Comparison of ENCODE assay signal across 19 cellular contexts in genomic region chr10:129517680-129518057, GRCh38. TPM values are rescaled to one million over a fixed set of nuclear protein-coding genes. Genes with fewer than 3 reads are reported as not detected.
DNase-seq lines count a peak whose midpoint lies in the region; ATAC-seq and TF ChIP-seq lines count a peak whose summit lies in the region.
"Had no signal": no experiment of that assay in that cellular context is flagged by ENCODE, and none has a peak within 500 bp of the region (broad histone marks: within the 10 kb centered on the region; RNA-seq: fewer than 3 reads in every experiment).

No MANE protein-coding gene starts in this region.

- DNase-seq in mesendoderm (peak; percentile 40), posterior vena cava (ENCODE audit: low spot score) (no peak)
- DNase-seq in stimulated activated CD8-positive, alpha-beta memory T cell treated with anti-CD3 and anti-CD28 coated beads, Interleukin-12 subunit alpha, Interleukin-12 subunit beta, amount 100 ng/mL, for 4 hours (ENCODE audit: low read depth), result peak; percentile 13
- DNase-seq: GOT3, NCI-H1436, NCI-H2029, NCI-H2171 treated with DMSO at 0.1 percent for 48 hours, NCI-H446 treated with DMSO at 0.1 percent for 48 hours, SJCRH30 had no signal

- no peak overlapping the region for H3K56ac ChIP-seq in mesendoderm (ENCODE audit: low read length)

- H3K36me3 ChIP-seq in BLaER1 (peaks cover 33% of the 10 kb centered on the region), OCI-LY1 (ENCODE audit: insufficient read depth, low read length) (peaks cover 4% of the 10 kb centered on the region), mesendoderm (ENCODE audit: control insufficient read depth, insufficient read depth, low read length) (no peaks in the 10 kb centered on the region)
- H3K36me3 ChIP-seq: SJCRH30 had no signal

- no peak overlapping the region for H2BK15ac ChIP-seq in mesendoderm (replicated peaks; ENCODE audit: low read depth)

- no CpG with 5 or more reads among the region's 10 CpGs for WGBS in mesendoderm (ENCODE audit: extremely low coverage, insufficient coverage, low lambda C conversion rate)

- TF ChIP-seq CTCF in OCI-LY1 (IDR thresholded peaks at IDR 0.05; ENCODE audit: low read length), result no peak

- peak overlapping the region; percentile 83 for H3K4me2 ChIP-seq in BLaER1
- H3K4me2 ChIP-seq in OCI-LY1 (ENCODE audit: low read length), result no peak overlapping the region
- H3K4me2 ChIP-seq in mesendoderm (ENCODE audit: low read length), result no peak overlapping the region
- H3K4me2 ChIP-seq: A549, KMS-11 had no signal

- no peaks in the 10 kb centered on the region for H3K79me1 ChIP-seq in mesendoderm (ENCODE audit: low read length)

- no peak overlapping the region for H4K8ac ChIP-seq in mesendoderm (ENCODE audit: low read depth, low read length)

- H3K4me3 ChIP-seq in BLaER1 (no peak overlapping the region), OCI-LY1 (ENCODE audit: low read depth, low read length, poor library complexity, severe bottlenecking) (no peak overlapping the region), mesendoderm (ENCODE audit: low read length) (no peak overlapping the region)
- H3K4me3 ChIP-seq: A549, SJCRH30 had no signal

- no peak overlapping the region for H2BK5ac ChIP-seq in mesendoderm (ENCODE audit: low read length)

- H4K20me1 ChIP-seq in BLaER1, result peaks cover 37% of the 10 kb centered on the region
- no peaks in the 10 kb centered on the region for H4K20me1 ChIP-seq in OCI-LY1 (ENCODE audit: insufficient read depth, low read length)

- H3K18ac ChIP-seq in mesendoderm (ENCODE audit: low read length), result no peak overlapping the region

- H2BK120ac ChIP-seq in mesendoderm (ENCODE audit: low read depth, low read length), result no peak overlapping the region

- H3K9ac ChIP-seq in BLaER1, result peak overlapping the region; percentile 17
- no peak overlapping the region; the same call in 1 of the 2 replicates for H3K9ac ChIP-seq in OCI-LY1 (ENCODE audit: low read length)
- no peak overlapping the region for H3K9ac ChIP-seq in mesendoderm (ENCODE audit: low read length)
- H3K9ac ChIP-seq: KMS-11 had no signal

- no peak overlapping the region for H4K5ac ChIP-seq in mesendoderm (ENCODE audit: low read length)

- H3K9me2 ChIP-seq in OCI-LY1 (ENCODE audit: low read depth, low read length), result no peaks in the 10 kb centered on the region

- no peak overlapping the region for H3K23ac ChIP-seq in mesendoderm (ENCODE audit: low read length)

- no peaks in the 10 kb centered on the region; the same call in 1 of the 2 replicates for H3F3A ChIP-seq in OCI-LY1 (ENCODE audit: insufficient read depth, low read length)

- H2AFZ ChIP-seq in OCI-LY1 (ENCODE audit: low read length), result no peak overlapping the region

- H3K4me1 ChIP-seq in BLaER1 (peaks cover 65% of the 10 kb centered on the region), OCI-LY1 (ENCODE audit: insufficient read depth, low read length, severe bottlenecking) (peaks cover 57% of the 10 kb centered on the region), mesendoderm (ENCODE audit: control insufficient read depth, low read depth, low read length) (peaks cover 2% of the 10 kb centered on the region)
- H3K4me1 ChIP-seq: A549, SJCRH30 had no signal

- H3K27ac ChIP-seq in BLaER1 (peak overlapping the region; percentile 59), OCI-LY1 (ENCODE audit: low read depth, low read length, poor library complexity, severe bottlenecking) (peak overlapping the region; percentile 81), mesendoderm (ENCODE audit: low read depth, low read length) (no peak overlapping the region)
- H3K27ac ChIP-seq: A549, KMS-11, RWPE1, SJCRH30 had no signal

- intact Hi-C loops in posterior vena cava (cut with DNase I), result no loop called here

- H3K27me3 ChIP-seq in BLaER1 (no peaks in the 10 kb centered on the region), OCI-LY1 (ENCODE audit: insufficient read depth, low read length) (no peaks in the 10 kb centered on the region), mesendoderm (ENCODE audit: insufficient read depth, low read length, poor library complexity) (no peaks in the 10 kb centered on the region)
- H3K27me3 ChIP-seq: SJCRH30 had no signal

- H3K4ac ChIP-seq in mesendoderm (ENCODE audit: low read depth, low read length), result no peak overlapping the region

- H3K79me2 ChIP-seq in OCI-LY1 (ENCODE audit: insufficient read depth, low read length) (peaks cover 21% of the 10 kb centered on the region), mesendoderm (ENCODE audit: control insufficient read depth, insufficient read depth, low read length) (no peaks in the 10 kb centered on the region)

- H2AK5ac ChIP-seq in mesendoderm (ENCODE audit: low read length), result no peak overlapping the region

- ATAC-seq in HG03175 (IDR thresholded peaks at IDR 0.05; ENCODE audit: unreplicated experiment) (no peak), GM21825 (IDR thresholded peaks at IDR 0.05; ENCODE audit: unreplicated experiment) (no peak), GM18511 (IDR thresholded peaks at IDR 0.05; ENCODE audit: unreplicated experiment) (no peak)
- ATAC-seq: A549, HepG2 had no signal

- H3K9me3 ChIP-seq in BLaER1, result peaks cover 22% of the 10 kb centered on the region
- 0 out of 2 replicates have a peak, but pooled peaks cover 2% of the 10 kb centered on the region for H3K9me3 ChIP-seq in OCI-LY1 (ENCODE audit: low read length)
- H3K9me3 ChIP-seq: A549, SJCRH30 had no signal

RNA-seq across cellular contexts. Expression of gene MGMT, which starts 50.6 kb away (rescaled TPM):
- polyA plus RNA-seq in mesendoderm (2013, experiment 1 of 2), result 6.5 TPM
- 6.6 TPM for polyA plus RNA-seq in mesendoderm (2013, experiment 2 of 2)
- total RNA-seq in posterior vena cava, result 10 to 100 TPM in 1 of 2 donors, 1 to 10 TPM in 1; 8.2 to 17.6 TPM
- total RNA-seq: M059J had no signal
